In the genomic region with DNA sequence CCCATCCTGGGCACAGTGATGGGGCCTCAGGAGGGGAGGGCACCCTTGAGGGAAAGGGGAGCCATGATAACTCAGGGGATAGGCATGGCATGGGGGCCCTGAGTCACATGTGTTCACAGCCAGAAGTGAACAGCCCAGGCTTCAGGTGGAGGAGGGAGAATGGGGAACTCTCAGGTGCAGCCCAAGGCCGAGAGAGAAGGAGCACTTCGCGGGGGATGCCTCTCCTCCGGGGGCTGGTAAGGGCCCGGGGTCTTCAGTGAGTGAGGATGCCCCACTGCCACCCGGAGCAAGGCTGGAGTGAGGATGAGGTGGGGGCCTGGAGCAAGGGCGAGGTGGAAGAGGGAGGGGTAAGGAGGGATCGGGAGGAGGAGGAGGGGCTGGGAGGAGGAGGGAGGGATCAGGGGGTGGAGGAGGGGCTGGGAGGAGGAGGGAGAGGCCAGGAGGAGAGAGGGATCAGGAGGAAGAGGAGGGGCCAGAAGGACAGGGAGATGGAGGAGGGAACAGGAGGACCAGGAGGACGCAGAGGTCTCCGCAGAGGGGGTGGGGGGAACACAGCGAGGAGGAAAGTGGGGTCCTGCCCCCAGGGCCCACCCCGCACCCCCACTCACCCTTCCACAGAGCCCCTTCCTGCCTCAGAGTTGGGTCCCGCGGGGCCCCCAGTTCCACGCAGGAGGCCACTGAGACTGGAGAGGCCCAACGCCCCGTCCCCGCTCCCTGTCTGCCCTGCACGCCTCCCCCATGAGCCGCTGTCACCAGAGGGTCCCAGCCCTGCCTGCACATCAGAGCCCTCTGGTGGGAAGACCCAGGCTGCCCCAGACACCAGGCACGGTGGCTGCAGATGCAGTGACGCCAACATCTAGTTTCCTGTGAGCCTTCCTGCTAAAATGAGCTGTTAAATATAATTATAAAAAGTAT, we compare ENCODE assay signal across 12 cellular contexts. TPM values are rescaled to one million over a fixed set of nuclear protein-coding genes. Genes with fewer than 3 reads are reported as not detected.
DNase-seq lines count a peak whose midpoint lies in the region; ATAC-seq and TF ChIP-seq lines count a peak whose summit lies in the region.
"Had no signal": no experiment of that assay in that cellular context is flagged by ENCODE, and none has a peak within 500 bp of the region (broad histone marks: within the 10 kb centered on the region; RNA-seq: fewer than 3 reads in every experiment).

No MANE protein-coding gene starts in this region.

- H3K27ac ChIP-seq in RWPE2 (ENCODE audit: poor library complexity, severe bottlenecking) (no peak overlapping the region), gastroesophageal sphincter (peak overlapping the region; percentile 27 to 97 (median 91))

- H3K27me3 Mint-ChIP-seq in activated T-cell treated with anti-CD3 and anti-CD28 coated beads, Interleukin-2, amount 50 U/mL, for 72 hours (ENCODE audit: low read depth) = no peaks in the 10 kb centered on the region
- no peaks in the 10 kb centered on the region for H3K27me3 Mint-ChIP-seq in stimulated activated naive CD8-positive, alpha-beta T cell treated with anti-CD3 and anti-CD28 coated beads, Interleukin-15, Interleukin-2, amounts not matched to agents 100 ng/mL and 50 ng/mL, for 24 hours

- no peak overlapping the region for H3K27ac Mint-ChIP-seq in activated T-cell treated with anti-CD3 and anti-CD28 coated beads, Interleukin-2, amount 50 U/mL, for 72 hours
- peak overlapping the region; percentile 83 for H3K27ac Mint-ChIP-seq in stimulated activated naive CD8-positive, alpha-beta T cell treated with anti-CD3 and anti-CD28 coated beads, Interleukin-15, Interleukin-2, amounts not matched to agents 100 ng/mL and 50 ng/mL, for 24 hours

- TF ChIP-seq POLR2A in gastroesophageal sphincter (IDR thresholded peaks at IDR 0.05) = no peak

- no peak for TF ChIP-seq EP300 in gastroesophageal sphincter (IDR thresholded peaks at IDR 0.05)

- H3K4me1 ChIP-seq in RWPE2 (ENCODE audit: insufficient read depth, poor library complexity, severe bottlenecking) = peaks cover 3% of the 10 kb centered on the region
- peaks cover 0 to 84% (median 20%) of the 10 kb centered on the region in 3 donors for H3K4me1 ChIP-seq in gastroesophageal sphincter

- H3K4me3 ChIP-seq in RWPE2 (ENCODE audit: severe bottlenecking) (no peak overlapping the region), gastroesophageal sphincter (no peak overlapping the region)

- peaks cover 2% of the 10 kb centered on the region in 2 donors for H3K9me3 Mint-ChIP-seq in activated T-cell treated with anti-CD3 and anti-CD28 coated beads, Interleukin-2, amount 50 U/mL, for 72 hours
- peaks cover 3% of the 10 kb centered on the region for H3K9me3 Mint-ChIP-seq in stimulated activated naive CD8-positive, alpha-beta T cell treated with anti-CD3 and anti-CD28 coated beads, Interleukin-15, Interleukin-2, amounts not matched to agents 100 ng/mL and 50 ng/mL, for 24 hours

- ATAC-seq in activated T-cell treated with anti-CD3 and anti-CD28 coated beads, Interleukin-2, amount 50 U/mL, for 72 hours (replicated peaks in 1 of 2) = no peak
- ATAC-seq in RWPE2 (ENCODE audit: low read depth) = peak; percentile 25; the same call in 1 of the 3 replicates
- no peak for ATAC-seq in gastroesophageal sphincter
- ATAC-seq in HG02678 (IDR thresholded peaks at IDR 0.05; ENCODE audit: unreplicated experiment) = no peak

- H3K27me3 ChIP-seq in RWPE2 (ENCODE audit: insufficient read depth, poor library complexity, severe bottlenecking) = no peaks in the 10 kb centered on the region
- H3K27me3 ChIP-seq in gastroesophageal sphincter = no peaks in the 10 kb centered on the region

- H3K36me3 ChIP-seq in RWPE2 (ENCODE audit: low read depth) (no peaks in the 10 kb centered on the region), gastroesophageal sphincter (no peaks in the 10 kb centered on the region)

- whole genome bisulfite sequencing in gastroesophageal sphincter (ENCODE audit: low coverage in 1 of 2), 2 donors = 58 to 67% methylated on average over 5 to 12 of the region's 22 CpGs

- H3K4me3 Mint-ChIP-seq in activated T-cell treated with anti-CD3 and anti-CD28 coated beads, Interleukin-2, amount 50 U/mL, for 72 hours = peak overlapping the region in 1 of 2 donors; percentile 55
- no peak overlapping the region for H3K4me3 Mint-ChIP-seq in stimulated activated naive CD8-positive, alpha-beta T cell treated with anti-CD3 and anti-CD28 coated beads, Interleukin-15, Interleukin-2, amounts not matched to agents 100 ng/mL and 50 ng/mL, for 24 hours

- H3K36me3 Mint-ChIP-seq in activated T-cell treated with anti-CD3 and anti-CD28 coated beads, Interleukin-2, amount 50 U/mL, for 72 hours (ENCODE audit: insufficient read depth in 2 of 2) = peaks cover 3% of the 10 kb centered on the region in 2 donors
- H3K36me3 Mint-ChIP-seq in stimulated activated naive CD8-positive, alpha-beta T cell treated with anti-CD3 and anti-CD28 coated beads, Interleukin-15, Interleukin-2, amounts not matched to agents 100 ng/mL and 50 ng/mL, for 24 hours (ENCODE audit: low read depth) = no peaks in the 10 kb centered on the region

- peaks cover 59% of the 10 kb centered on the region for H3K4me1 Mint-ChIP-seq in activated T-cell treated with anti-CD3 and anti-CD28 coated beads, Interleukin-2, amount 50 U/mL, for 72 hours (ENCODE audit: low read depth)
- peaks cover 61% of the 10 kb centered on the region for H3K4me1 Mint-ChIP-seq in stimulated activated naive CD8-positive, alpha-beta T cell treated with anti-CD3 and anti-CD28 coated beads, Interleukin-15, Interleukin-2, amounts not matched to agents 100 ng/mL and 50 ng/mL, for 24 hours (ENCODE audit: low read depth)

- no peak for TF ChIP-seq CTCF in RWPE2 (IDR thresholded peaks at IDR 0.05; ENCODE audit: poor library complexity, severe bottlenecking)
- TF ChIP-seq CTCF in gastroesophageal sphincter (IDR thresholded peaks at IDR 0.05) = no peak

- DNase-seq in activated T-cell treated with anti-CD3 and anti-CD28 coated beads, Interleukin-2, amount 50 U/mL, for 1 hour = peak; percentile 28
- no peak for DNase-seq in activated T-cell treated with anti-CD3 and anti-CD28 coated beads, Interleukin-2, amount 50 U/mL, for 72 hours
- DNase-seq in RWPE2 (ENCODE audit: low spot score) (no peak), cerebellar cortex (ENCODE audit: low spot score) (no peak)
- no peak for DNase-seq in activated CD8-positive, alpha-beta memory T cell treated with anti-CD3 and anti-CD28 coated beads, Interleukin-2, amount 50 U/mL, for 48 hours
- DNase-seq: activated CD4-positive, CD25-positive, alpha-beta regulatory T cell treated with anti-CD3 and anti-CD28 coated beads, Interleukin-2, amount 50 U/mL, for 72 hours; amniotic stem cell; DMS79 treated with DMSO at 0.1 percent for 48 hours; stimulated activated CD8-positive, alpha-beta memory T cell treated with anti-CD3 and anti-CD28 coated beads, Interleukin-4, amount 100 ng/mL, for 48 hours had no signal

- H3K9me3 ChIP-seq in RWPE2 (ENCODE audit: severe bottlenecking) (peaks cover 2% of the 10 kb centered on the region), gastroesophageal sphincter (peaks cover 0 to 5% (median 0%) of the 10 kb centered on the region in 3 donors)

RNA-seq across cellular contexts. Expression of gene RAMP1, which starts 42.8 kb away (rescaled TPM):
- total RNA-seq in activated T-cell treated with anti-CD3 and anti-CD28 coated beads, Interleukin-2, amount 50 U/mL, for 72 hours = 1 to 10 TPM in 1 of 2 donors, under 1 TPM in 1; 1.00 to 1.8 TPM
- total RNA-seq in gastroesophageal sphincter = 100 to 1,000 TPM; 213 to 355 (median 286) TPM

Comparison
In these comparisons a context has a peak if more than half of its experiments do, and no peak if none do; other contexts are left out.
1. RNA of gene RAMP1, which starts 42.8 kb away (total RNA-seq): 213 to 355 TPM in gastroesophageal sphincter; 1.00 to 1.8 TPM in activated T-cell treated with anti-CD3 and anti-CD28 coated beads, Interleukin-2, amount 50 U/mL, for 72 hours; every median in the first group is over 10 times any median in the second.